8 cellular contexts compared by ENCODE assay signal in the genomic region with DNA sequence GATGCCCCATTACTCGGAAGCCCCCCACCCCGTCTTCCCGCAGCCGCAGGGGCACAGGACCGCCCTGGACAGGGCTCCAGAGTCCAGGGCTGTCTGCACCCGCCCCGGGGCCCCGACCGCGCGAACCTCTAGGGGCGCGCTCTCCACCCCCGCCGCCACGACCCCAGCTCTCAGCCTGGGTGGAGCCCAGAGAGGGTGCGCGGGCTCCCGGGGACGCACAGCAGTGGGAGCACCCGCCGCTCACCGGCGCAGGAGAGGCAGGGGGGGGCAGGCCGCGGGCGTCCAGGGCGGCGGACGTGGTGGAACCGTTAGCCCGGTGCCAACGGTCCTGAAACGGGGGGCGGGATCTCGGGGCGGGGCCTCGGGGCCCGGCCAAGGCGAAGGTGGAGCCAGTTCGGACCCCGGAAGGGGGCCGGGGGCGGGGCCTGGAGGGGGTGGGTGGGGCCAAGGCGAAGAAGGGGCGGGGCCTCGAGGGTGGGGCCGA. TPM values are rescaled to one million over a fixed set of nuclear protein-coding genes. Genes with fewer than 3 reads are reported as not detected.
A peak's percentile ranks its signal among the peaks of the same experiment; 100 is the strongest.
DNase-seq lines count a peak whose midpoint lies in the region; ATAC-seq lines count a peak whose summit lies in the region.

A gene with protein sequence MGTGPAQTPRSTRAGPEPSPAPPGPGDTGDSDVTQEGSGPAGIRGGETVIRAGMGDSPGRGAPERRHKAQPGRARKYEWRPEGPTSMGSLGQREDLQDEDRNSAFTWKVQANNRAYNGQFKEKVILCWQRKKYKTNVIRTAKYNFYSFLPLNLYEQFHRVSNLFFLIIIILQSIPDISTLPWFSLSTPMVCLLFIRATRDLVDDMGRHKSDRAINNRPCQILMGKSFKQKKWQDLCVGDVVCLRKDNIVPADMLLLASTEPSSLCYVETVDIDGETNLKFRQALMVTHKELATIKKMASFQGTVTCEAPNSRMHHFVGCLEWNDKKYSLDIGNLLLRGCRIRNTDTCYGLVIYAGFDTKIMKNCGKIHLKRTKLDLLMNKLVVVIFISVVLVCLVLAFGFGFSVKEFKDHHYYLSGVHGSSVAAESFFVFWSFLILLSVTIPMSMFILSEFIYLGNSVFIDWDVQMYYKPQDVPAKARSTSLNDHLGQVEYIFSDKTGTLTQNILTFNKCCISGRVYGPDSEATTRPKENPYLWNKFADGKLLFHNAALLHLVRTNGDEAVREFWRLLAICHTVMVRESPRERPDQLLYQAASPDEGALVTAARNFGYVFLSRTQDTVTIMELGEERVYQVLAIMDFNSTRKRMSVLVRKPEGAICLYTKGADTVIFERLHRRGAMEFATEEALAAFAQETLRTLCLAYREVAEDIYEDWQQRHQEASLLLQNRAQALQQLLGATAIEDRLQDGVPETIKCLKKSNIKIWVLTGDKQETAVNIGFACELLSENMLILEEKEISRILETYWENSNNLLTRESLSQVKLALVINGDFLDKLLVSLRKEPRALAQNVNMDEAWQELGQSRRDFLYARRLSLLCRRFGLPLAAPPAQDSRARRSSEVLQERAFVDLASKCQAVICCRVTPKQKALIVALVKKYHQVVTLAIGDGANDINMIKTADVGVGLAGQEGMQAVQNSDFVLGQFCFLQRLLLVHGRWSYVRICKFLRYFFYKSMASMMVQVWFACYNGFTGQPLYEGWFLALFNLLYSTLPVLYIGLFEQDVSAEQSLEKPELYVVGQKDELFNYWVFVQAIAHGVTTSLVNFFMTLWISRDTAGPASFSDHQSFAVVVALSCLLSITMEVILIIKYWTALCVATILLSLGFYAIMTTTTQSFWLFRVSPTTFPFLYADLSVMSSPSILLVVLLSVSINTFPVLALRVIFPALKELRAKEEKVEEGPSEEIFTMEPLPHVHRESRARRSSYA (N-terminal part only) (minus strand): TSS at position 335 of the 484 bp plus-strand sequence. CDS start 540 bp downstream, outside the sequence.

- peak within 1 kb of the TSS; percentile 67; the same call in 1 of the 2 replicates for H3K4me3 ChIP-seq in iPS DF 6.9 (ENCODE audit: low read length)

- H3K4me3 Mint-ChIP-seq in activated T-helper 17 cell treated with anti-CD3 and anti-CD28 coated beads, Interleukin-2, amount 50 U/mL, for 72 hours = peak within 1 kb of the TSS; percentile 92

- H3K9me3 Mint-ChIP-seq in activated T-helper 17 cell treated with anti-CD3 and anti-CD28 coated beads, Interleukin-2, amount 50 U/mL, for 72 hours = no peaks in the 10 kb centered on the region

- H3K4me1 Mint-ChIP-seq in activated T-helper 17 cell treated with anti-CD3 and anti-CD28 coated beads, Interleukin-2, amount 50 U/mL, for 72 hours = peaks cover 12% of the 10 kb centered on the region

- H3K4me1 ChIP-seq in iPS DF 6.9 (ENCODE audit: control insufficient read depth, insufficient read depth, low read length) = peaks cover 2% of the 10 kb centered on the region

- no peak within 1 kb of the TSS for H3K27ac ChIP-seq in iPS DF 6.9 (ENCODE audit: low read length)

- no CpG with 5 or more reads among the region's 48 CpGs for WGBS in iPS DF 6.9 (ENCODE audit: insufficient coverage, insufficient read length)

- peak within 1 kb of the TSS; percentile 67 for H3K27ac Mint-ChIP-seq in activated T-helper 17 cell treated with anti-CD3 and anti-CD28 coated beads, Interleukin-2, amount 50 U/mL, for 72 hours

- no peaks in the 10 kb centered on the region for H3K9me3 ChIP-seq in iPS DF 6.9 (ENCODE audit: control insufficient read depth, insufficient read depth, low read length)

- no peaks in the 10 kb centered on the region for H3K27me3 ChIP-seq in iPS DF 6.9 (ENCODE audit: control insufficient read depth, insufficient read depth, low read length)

- DNase-seq in stimulated activated CD4-positive, alpha-beta T cell treated with anti-CD3 and anti-CD28 coated beads, Interleukin-2, amount 100 ng/mL, for 4 hours (ENCODE audit: low read depth) = peak; percentile 38
- DNase-seq in stimulated activated CD4-positive, alpha-beta T cell treated with anti-CD3 and anti-CD28 coated beads, Interleukin-15, amount 100 ng/mL, for 24 hours = no peak
- no peak for DNase-seq in iPS DF 6.9 (ENCODE audit: low read depth, low spot score)
- DNase-seq in stimulated activated CD8-positive, alpha-beta memory T cell treated with anti-CD3 and anti-CD28 coated beads, Interleukin-4, amount 100 ng/mL, for 4 hours (ENCODE audit: low read depth in 2 of 2, low spot score in 1 of 2) = peak; percentile 43 to 49
- DNase-seq in NCI-H526 (lab: John Stamatoyannopoulos, UW) = no peak
- no peak for DNase-seq in SW 1271 (lab: John Stamatoyannopoulos, UW)

- no peaks in the 10 kb centered on the region for H3K27me3 Mint-ChIP-seq in activated T-helper 17 cell treated with anti-CD3 and anti-CD28 coated beads, Interleukin-2, amount 50 U/mL, for 72 hours

- H3K36me3 ChIP-seq in iPS DF 6.9 (ENCODE audit: control insufficient read depth, insufficient read depth, low read length) = peaks cover 13% of the 10 kb centered on the region

- ATAC-seq in HG03342 (IDR thresholded peaks at IDR 0.05; ENCODE audit: unreplicated experiment) = peak; percentile 20
- ATAC-seq in activated T-helper 17 cell treated with anti-CD3 and anti-CD28 coated beads, Interleukin-2, amount 50 U/mL, for 72 hours (replicated peaks) = peak; percentile 34

- peaks cover 6% of the 10 kb centered on the region for H3K36me3 Mint-ChIP-seq in activated T-helper 17 cell treated with anti-CD3 and anti-CD28 coated beads, Interleukin-2, amount 50 U/mL, for 72 hours (ENCODE audit: low read depth)

RNA-seq across cellular contexts. Expression of the gene that starts here (rescaled TPM):
- 10 to 100 TPM; 10.1 to 44.8 TPM for total RNA-seq in activated T-helper 17 cell treated with anti-CD3 and anti-CD28 coated beads, Interleukin-2, amount 50 U/mL, for 72 hours

Comparison
In these comparisons a context has a peak if more than half of its experiments do, and no peak if none do; other contexts are left out.
1. DNase-seq: peak in stimulated activated CD4-positive, alpha-beta T cell treated with anti-CD3 and anti-CD28 coated beads, Interleukin-2, amount 100 ng/mL, for 4 hours (single experiment) and stimulated activated CD8-positive, alpha-beta memory T cell treated with anti-CD3 and anti-CD28 coated beads, Interleukin-4, amount 100 ng/mL, for 4 hours (2 of 2); none in stimulated activated CD4-positive, alpha-beta T cell treated with anti-CD3 and anti-CD28 coated beads, Interleukin-15, amount 100 ng/mL, for 24 hours (single experiment), iPS DF 6.9 (single experiment), NCI-H526 (0 of 2) and SW 1271 (0 of 2).